In the genomic region with DNA sequence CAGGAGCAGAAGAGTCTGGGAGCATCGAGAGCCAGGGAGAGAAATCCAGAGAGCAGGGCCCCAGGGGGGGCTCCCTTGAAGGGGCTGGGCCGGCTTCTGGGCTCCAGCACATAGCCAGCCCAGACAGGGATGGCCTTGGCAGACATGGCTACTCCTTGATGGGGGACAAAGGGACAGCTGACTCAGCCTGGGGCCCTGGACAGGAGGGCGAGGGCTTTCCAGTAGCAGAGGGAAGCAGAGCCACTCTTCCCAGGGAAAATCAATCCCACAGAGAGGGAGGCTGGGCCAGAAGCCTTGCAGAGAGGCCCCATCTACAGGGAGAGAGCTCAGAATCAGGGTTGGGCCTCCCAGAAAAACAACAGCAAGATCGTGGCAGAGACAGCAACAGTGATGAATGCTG, we compare ENCODE assay signal across 23 cellular contexts.
DNase-seq lines count a peak whose midpoint lies in the region; ATAC-seq and TF ChIP-seq lines count a peak whose summit lies in the region.
"Had no signal": no experiment of that assay in that cellular context is flagged by ENCODE, and none has a peak within 500 bp of the region (broad histone marks: within the 10 kb centered on the region; RNA-seq: fewer than 3 reads in every experiment).

No MANE protein-coding gene starts in this region.

- POLR2A ChIA-PET in HEK293 (lab: Yijun Ruan, JAX) = no interaction called here

- CTCF ChIA-PET in HEK293 (lab: Yijun Ruan, JAX) = interaction anchor here (1.3 kb wide), 1 partner anchor 56 kb away, joined by 5 read pairs; no protein-coding TSS in a partner anchor

- TF ChIP-seq CTCF in HEK293 (tag by site-specific recombination; IDR thresholded peaks at IDR 0.05) = no peak

- H3K9me3 ChIP-seq in HEK293 (ENCODE audit: control insufficient read depth, insufficient read depth, low read depth, low read length) = no peaks in the 10 kb centered on the region
- H3K9me3 ChIP-seq: A549, SJCRH30 had no signal

- no peak overlapping the region for H3K27ac ChIP-seq in HEK293 (ENCODE audit: extremely low read depth, low read depth, low read length)
- H3K27ac ChIP-seq: A549, SJCRH30 had no signal

- ATAC-seq in HG02571 (IDR thresholded peaks at IDR 0.05; ENCODE audit: unreplicated experiment) (no peak), GM21381 (IDR thresholded peaks at IDR 0.05; ENCODE audit: unreplicated experiment) (no peak)
- ATAC-seq: A549, PC-3, T-cell had no signal

- H3K4me3 ChIP-seq in HEK293 (ENCODE audit: low read depth, low read length) = no peak overlapping the region
- H3K4me3 ChIP-seq: A549, SJCRH30 had no signal

- H3K4me1 ChIP-seq in HEK293 (ENCODE audit: control insufficient read depth, insufficient read depth, low read length) = no peaks in the 10 kb centered on the region
- H3K4me1 ChIP-seq: A549, SJCRH30 had no signal

- no peaks in the 10 kb centered on the region for H3K36me3 ChIP-seq in HEK293 (ENCODE audit: control insufficient read depth in 2 of 2, insufficient read depth in 1 of 2, low read length in 2 of 2)
- H3K36me3 ChIP-seq: SJCRH30 had no signal

- DNase-seq in NCI-H2107 treated with DMSO at 0.1 percent for 48 hours (lab: John Stamatoyannopoulos, UW; ENCODE audit: unreplicated experiment) (peak; percentile 45), left kidney (ENCODE audit: low read depth, low spot score) (peak; percentile 28), retina (peak; percentile 48), Kasumi-1 (lab: John Stamatoyannopoulos, UW) (no peak)
- DNase-seq: CD4-positive, alpha-beta memory T cell; COR-L47; DMS79 treated with DMSO at 0.1 percent for 48 hours; GF-D8; KG1; MM.1S; NCI-H1694; NCI-H2029 treated with DMSO at 0.1 percent for 48 hours; NCI-H2171 treated with DMSO at 0.1 percent for 48 hours; NCI-H524; NCI-H748 treated with DMSO at 0.1 percent for 48 hours; NK-92 treated with Interleukin-12 subunit alpha and Interleukin-12 subunit beta, amount 100 ng/mL, for 24 hours; PC-3; SJCRH30; T-cell had no signal

TF ChIP-seq in HEK293, 187 proteins besides CTCF, POLR2A, EP300 and RAD21:
- TF ChIP-seq, protein P1, sequence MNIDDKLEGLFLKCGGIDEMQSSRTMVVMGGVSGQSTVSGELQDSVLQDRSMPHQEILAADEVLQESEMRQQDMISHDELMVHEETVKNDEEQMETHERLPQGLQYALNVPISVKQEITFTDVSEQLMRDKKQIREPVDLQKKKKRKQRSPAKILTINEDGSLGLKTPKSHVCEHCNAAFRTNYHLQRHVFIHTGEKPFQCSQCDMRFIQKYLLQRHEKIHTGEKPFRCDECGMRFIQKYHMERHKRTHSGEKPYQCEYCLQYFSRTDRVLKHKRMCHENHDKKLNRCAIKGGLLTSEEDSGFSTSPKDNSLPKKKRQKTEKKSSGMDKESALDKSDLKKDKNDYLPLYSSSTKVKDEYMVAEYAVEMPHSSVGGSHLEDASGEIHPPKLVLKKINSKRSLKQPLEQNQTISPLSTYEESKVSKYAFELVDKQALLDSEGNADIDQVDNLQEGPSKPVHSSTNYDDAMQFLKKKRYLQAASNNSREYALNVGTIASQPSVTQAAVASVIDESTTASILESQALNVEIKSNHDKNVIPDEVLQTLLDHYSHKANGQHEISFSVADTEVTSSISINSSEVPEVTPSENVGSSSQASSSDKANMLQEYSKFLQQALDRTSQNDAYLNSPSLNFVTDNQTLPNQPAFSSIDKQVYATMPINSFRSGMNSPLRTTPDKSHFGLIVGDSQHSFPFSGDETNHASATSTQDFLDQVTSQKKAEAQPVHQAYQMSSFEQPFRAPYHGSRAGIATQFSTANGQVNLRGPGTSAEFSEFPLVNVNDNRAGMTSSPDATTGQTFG (tag by site-specific recombination; IDR thresholded peaks at IDR 0.05; ENCODE audit: borderline replicate concordance) = no peak
- 0 out of 2 replicates have a peak, but pooled peaks have one; percentile 13 for TF ChIP-seq ZBTB17 (tag by site-specific recombination; IDR thresholded peaks at IDR 0.05)
- TF ChIP-seq, protein P2, sequence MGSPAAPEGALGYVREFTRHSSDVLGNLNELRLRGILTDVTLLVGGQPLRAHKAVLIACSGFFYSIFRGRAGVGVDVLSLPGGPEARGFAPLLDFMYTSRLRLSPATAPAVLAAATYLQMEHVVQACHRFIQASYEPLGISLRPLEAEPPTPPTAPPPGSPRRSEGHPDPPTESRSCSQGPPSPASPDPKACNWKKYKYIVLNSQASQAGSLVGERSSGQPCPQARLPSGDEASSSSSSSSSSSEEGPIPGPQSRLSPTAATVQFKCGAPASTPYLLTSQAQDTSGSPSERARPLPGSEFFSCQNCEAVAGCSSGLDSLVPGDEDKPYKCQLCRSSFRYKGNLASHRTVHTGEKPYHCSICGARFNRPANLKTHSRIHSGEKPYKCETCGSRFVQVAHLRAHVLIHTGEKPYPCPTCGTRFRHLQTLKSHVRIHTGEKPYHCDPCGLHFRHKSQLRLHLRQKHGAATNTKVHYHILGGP (tag by site-specific recombination; IDR thresholded peaks at IDR 0.05) = 0 out of 2 replicates have a peak, but pooled peaks have one; percentile 24
- TF ChIP-seq, protein P3, sequence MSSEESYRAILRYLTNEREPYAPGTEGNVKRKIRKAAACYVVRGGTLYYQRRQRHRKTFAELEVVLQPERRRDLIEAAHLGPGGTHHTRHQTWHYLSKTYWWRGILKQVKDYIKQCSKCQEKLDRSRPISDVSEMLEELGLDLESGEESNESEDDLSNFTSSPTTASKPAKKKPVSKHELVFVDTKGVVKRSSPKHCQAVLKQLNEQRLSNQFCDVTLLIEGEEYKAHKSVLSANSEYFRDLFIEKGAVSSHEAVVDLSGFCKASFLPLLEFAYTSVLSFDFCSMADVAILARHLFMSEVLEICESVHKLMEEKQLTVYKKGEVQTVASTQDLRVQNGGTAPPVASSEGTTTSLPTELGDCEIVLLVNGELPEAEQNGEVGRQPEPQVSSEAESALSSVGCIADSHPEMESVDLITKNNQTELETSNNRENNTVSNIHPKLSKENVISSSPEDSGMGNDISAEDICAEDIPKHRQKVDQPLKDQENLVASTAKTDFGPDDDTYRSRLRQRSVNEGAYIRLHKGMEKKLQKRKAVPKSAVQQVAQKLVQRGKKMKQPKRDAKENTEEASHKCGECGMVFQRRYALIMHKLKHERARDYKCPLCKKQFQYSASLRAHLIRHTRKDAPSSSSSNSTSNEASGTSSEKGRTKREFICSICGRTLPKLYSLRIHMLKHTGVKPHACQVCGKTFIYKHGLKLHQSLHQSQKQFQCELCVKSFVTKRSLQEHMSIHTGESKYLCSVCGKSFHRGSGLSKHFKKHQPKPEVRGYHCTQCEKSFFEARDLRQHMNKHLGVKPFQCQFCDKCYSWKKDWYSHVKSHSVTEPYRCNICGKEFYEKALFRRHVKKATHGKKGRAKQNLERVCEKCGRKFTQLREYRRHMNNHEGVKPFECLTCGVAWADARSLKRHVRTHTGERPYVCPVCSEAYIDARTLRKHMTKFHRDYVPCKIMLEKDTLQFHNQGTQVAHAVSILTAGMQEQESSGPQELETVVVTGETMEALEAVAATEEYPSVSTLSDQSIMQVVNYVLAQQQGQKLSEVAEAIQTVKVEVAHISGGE (tag by site-specific recombination; conservative IDR thresholded peaks at IDR 0.05; ENCODE audit: low read depth) = no peak
- no peak for TF ChIP-seq ZNF514 (tag by site-specific recombination; IDR thresholded peaks at IDR 0.05)

Comparison
In these comparisons a context has a peak if more than half of its experiments do, and no peak if none do; other contexts are left out.
1. DNase-seq: peak in NCI-H2107 treated with DMSO at 0.1 percent for 48 hours (single experiment), left kidney (single experiment) and retina (single experiment); none in Kasumi-1 (0 of 2).